1 cellular context compared by ENCODE assay signal in genomic region chr6:22332726-22333125, GRCh38.
TF ChIP-seq lines count a peak whose summit lies in the region.

No MANE protein-coding gene starts in this region.

TF ChIP-seq in GM23338, 12 proteins besides CTCF, POLR2A, EP300 and RAD21 (continued from another document):
- TF ChIP-seq, protein P1, sequence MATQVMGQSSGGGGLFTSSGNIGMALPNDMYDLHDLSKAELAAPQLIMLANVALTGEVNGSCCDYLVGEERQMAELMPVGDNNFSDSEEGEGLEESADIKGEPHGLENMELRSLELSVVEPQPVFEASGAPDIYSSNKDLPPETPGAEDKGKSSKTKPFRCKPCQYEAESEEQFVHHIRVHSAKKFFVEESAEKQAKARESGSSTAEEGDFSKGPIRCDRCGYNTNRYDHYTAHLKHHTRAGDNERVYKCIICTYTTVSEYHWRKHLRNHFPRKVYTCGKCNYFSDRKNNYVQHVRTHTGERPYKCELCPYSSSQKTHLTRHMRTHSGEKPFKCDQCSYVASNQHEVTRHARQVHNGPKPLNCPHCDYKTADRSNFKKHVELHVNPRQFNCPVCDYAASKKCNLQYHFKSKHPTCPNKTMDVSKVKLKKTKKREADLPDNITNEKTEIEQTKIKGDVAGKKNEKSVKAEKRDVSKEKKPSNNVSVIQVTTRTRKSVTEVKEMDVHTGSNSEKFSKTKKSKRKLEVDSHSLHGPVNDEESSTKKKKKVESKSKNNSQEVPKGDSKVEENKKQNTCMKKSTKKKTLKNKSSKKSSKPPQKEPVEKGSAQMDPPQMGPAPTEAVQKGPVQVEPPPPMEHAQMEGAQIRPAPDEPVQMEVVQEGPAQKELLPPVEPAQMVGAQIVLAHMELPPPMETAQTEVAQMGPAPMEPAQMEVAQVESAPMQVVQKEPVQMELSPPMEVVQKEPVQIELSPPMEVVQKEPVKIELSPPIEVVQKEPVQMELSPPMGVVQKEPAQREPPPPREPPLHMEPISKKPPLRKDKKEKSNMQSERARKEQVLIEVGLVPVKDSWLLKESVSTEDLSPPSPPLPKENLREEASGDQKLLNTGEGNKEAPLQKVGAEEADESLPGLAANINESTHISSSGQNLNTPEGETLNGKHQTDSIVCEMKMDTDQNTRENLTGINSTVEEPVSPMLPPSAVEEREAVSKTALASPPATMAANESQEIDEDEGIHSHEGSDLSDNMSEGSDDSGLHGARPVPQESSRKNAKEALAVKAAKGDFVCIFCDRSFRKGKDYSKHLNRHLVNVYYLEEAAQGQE (IDR thresholded peaks at IDR 0.05; ENCODE audit: unreplicated experiment) = no peak
- TF ChIP-seq EZH2 (IDR thresholded peaks at IDR 0.05; ENCODE audit: low read depth, unreplicated experiment) (no peak), POLR2AphosphoS5 (IDR thresholded peaks at IDR 0.05; ENCODE audit: low read depth) (no peak)
TF ChIP-seq in GM23338: peak in this region for 0.
